Comparison of ENCODE assay signal across 8 cellular contexts in the genomic region with DNA sequence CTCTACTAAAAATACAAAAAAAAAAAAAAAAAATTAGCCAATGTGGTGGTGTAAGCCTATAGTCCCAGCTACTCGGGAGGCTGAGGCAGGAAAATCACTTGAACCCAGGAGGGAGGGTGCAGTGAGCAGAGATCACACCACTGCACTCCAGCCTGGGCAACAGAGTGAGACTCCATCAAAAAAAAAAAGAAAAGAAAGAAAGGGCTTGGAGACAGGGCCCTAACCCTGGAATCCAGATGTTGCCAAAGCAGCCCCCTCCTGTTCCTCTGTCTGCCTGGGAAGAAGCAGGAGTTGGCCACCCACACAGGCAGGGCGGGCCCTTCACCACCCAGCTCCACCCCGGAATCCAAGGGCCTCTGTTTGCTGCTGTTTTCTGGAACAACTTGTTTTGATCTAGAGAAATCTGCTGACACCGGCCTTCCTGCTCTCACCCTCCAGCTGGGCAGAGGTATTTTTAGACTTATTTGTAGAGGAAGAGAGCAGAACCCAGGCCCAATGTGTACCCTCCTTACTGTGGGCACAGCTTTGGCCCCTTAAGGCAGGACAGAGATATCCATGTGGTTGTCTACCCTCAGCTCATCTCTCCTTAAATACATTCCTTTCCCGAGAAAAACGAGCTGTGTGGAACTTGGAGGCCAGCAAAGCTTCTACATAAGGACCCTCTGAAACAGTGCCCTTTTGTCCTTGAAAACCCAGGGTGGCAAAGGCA. TPM values are rescaled to one million over a fixed set of nuclear protein-coding genes. Genes with fewer than 3 reads are reported as not detected.
DNase-seq lines count a peak whose midpoint lies in the region; ATAC-seq and TF ChIP-seq lines count a peak whose summit lies in the region.

No MANE protein-coding gene starts in this region.

- ATAC-seq in psoas muscle (peak; percentile 20 to 35 (median 24)), GM21423 (IDR thresholded peaks at IDR 0.05; ENCODE audit: unreplicated experiment) (no peak), GM19467 (IDR thresholded peaks at IDR 0.05; ENCODE audit: unreplicated experiment) (no peak)

- H3K36me3 Mint-ChIP-seq in Caco-2 (ENCODE audit: insufficient read depth, unreplicated experiment) (peaks cover 66% of the 10 kb centered on the region), IgD-negative memory B cell (peaks cover 4% of the 10 kb centered on the region)

- CTCF ChIA-PET in Caco-2 (lab: Charles Lee) = interaction anchor here (0.5 to 4.2 kb wide), 13 partner anchors 23 to 105 kb away, joined by 3 to 21 read pairs (median 5); a partner anchor contains a TSS

- TF ChIP-seq CTCF in Caco-2 (IDR thresholded peaks at IDR 0.05; ENCODE audit: insufficient read depth in 1 of 2, low read depth in 1 of 2, low read length in 1 of 2, severe bottlenecking in 1 of 2, unreplicated experiment in 1 of 2) = no peak
- TF ChIP-seq CTCF in right atrium auricular region (IDR thresholded peaks at IDR 0.05) = no peak
- TF ChIP-seq CTCF in psoas muscle (IDR thresholded peaks at IDR 0.05) = no peak

- H3K4me1 ChIP-seq in Caco-2 (peaks cover 55% of the 10 kb centered on the region), right atrium auricular region (peaks cover 0 to 67% of the 10 kb centered on the region in 2 donors), psoas muscle (peaks cover 46% of the 10 kb centered on the region)

- intact Hi-C loops in Caco-2 (cut with micrococcal nuclease; ENCODE audit: unreplicated experiment) = loop anchor here (2.0 to 5.0 kb wide), 3 partner anchors 49 to 143 kb away; no protein-coding TSS in a partner anchor
- intact Hi-C loops in psoas muscle (cut with DNase I) = loop anchor here (2.0 to 5.0 kb wide), 2 partner anchors 37 to 52 kb away; a partner anchor contains a TSS

- peak overlapping the region; percentile 98 for H3K9ac ChIP-seq in SK-N-MC (ENCODE audit: insufficient read length)

- peaks cover 2% of the 10 kb centered on the region; the same call in 1 of the 2 replicates for H3K36me3 ChIP-seq in Caco-2 (ENCODE audit: control insufficient read depth, insufficient read depth, low read length)
- H3K36me3 ChIP-seq in SK-N-MC (ENCODE audit: insufficient read depth, low read length) = no peaks in the 10 kb centered on the region
- H3K36me3 ChIP-seq in right atrium auricular region = peaks cover 20% of the 10 kb centered on the region
- H3K36me3 ChIP-seq in psoas muscle (ENCODE audit: insufficient read depth in 1 of 2, low read depth in 1 of 2) = peaks cover 0 to 18% of the 10 kb centered on the region in 2 donors

- H3K27ac Mint-ChIP-seq in Caco-2 (ENCODE audit: unreplicated experiment) = peak overlapping the region; percentile 95
- peak overlapping the region; percentile 95 to 100 (median 100) for H3K27ac Mint-ChIP-seq in IgD-negative memory B cell

- H3K4me3 ChIP-seq in Caco-2 (ENCODE audit: low read depth, low read length) (no peak overlapping the region), SK-N-MC (peak overlapping the region; percentile 77), right atrium auricular region (peak overlapping the region; percentile 79 to 95), psoas muscle (peak overlapping the region; percentile 86)

- peak overlapping the region; percentile 99 for H3K27ac ChIP-seq in SK-N-MC
- peak overlapping the region; percentile 99 for H3K27ac ChIP-seq in right atrium auricular region
- peak overlapping the region; percentile 100 for H3K27ac ChIP-seq in psoas muscle

- BruUV-seq in Caco-2 (replicated peaks; lab: Mats Ljungman, UMichigan) = no TSS peak

- peak; percentile 80 to 87 for DNase-seq in Caco-2
- peak; percentile 93 for DNase-seq in SK-N-MC (ENCODE audit: low read depth, low spot score)
- DNase-seq in astrocyte of the hippocampus (ENCODE audit: low read depth, low spot score) = peak; percentile 91
- DNase-seq in right atrium auricular region (ENCODE audit: low spot score) = peak; percentile 98
- DNase-seq in psoas muscle = peak; percentile 92 to 96

- H3K9me3 Mint-ChIP-seq in Caco-2 (ENCODE audit: unreplicated experiment) (no peaks in the 10 kb centered on the region), IgD-negative memory B cell (no peaks in the 10 kb centered on the region)

- POLR2A ChIA-PET in Caco-2 (lab: Charles Lee) = interaction anchor here (0.5 to 7.8 kb wide), 13 partner anchors 9 to 91 kb away, joined by 3 to 104 read pairs (median 5); a partner anchor contains a TSS

- 0% methylated on average over 6 of the region's 6 CpGs for WGBS in psoas muscle, 3 donors

- H3K4me3 Mint-ChIP-seq in Caco-2 (ENCODE audit: unreplicated experiment) (peak overlapping the region; percentile 73), IgD-negative memory B cell (peak overlapping the region; percentile 78 to 98 (median 86))

- peaks cover 57% of the 10 kb centered on the region for H3K4me1 Mint-ChIP-seq in Caco-2 (ENCODE audit: low read depth, unreplicated experiment)
- peaks cover 37 to 42% (median 40%) of the 10 kb centered on the region in 3 donors for H3K4me1 Mint-ChIP-seq in IgD-negative memory B cell

- H3K27me3 Mint-ChIP-seq in Caco-2 (ENCODE audit: insufficient read depth, unreplicated experiment) = peaks cover 5% of the 10 kb centered on the region
- H3K27me3 Mint-ChIP-seq in IgD-negative memory B cell = no peaks in the 10 kb centered on the region

- H3K9me3 ChIP-seq in Caco-2 = no peaks in the 10 kb centered on the region
- no peaks in the 10 kb centered on the region for H3K9me3 ChIP-seq in SK-N-MC (ENCODE audit: low read depth, low read length)
- H3K9me3 ChIP-seq in right atrium auricular region = no peaks in the 10 kb centered on the region
- no peaks in the 10 kb centered on the region for H3K9me3 ChIP-seq in psoas muscle

- H3K27me3 ChIP-seq in Caco-2 (replicated peaks; ENCODE audit: control insufficient read depth, insufficient read depth, low read length) (no peaks in the 10 kb centered on the region), right atrium auricular region (no peaks in the 10 kb centered on the region), psoas muscle (ENCODE audit: insufficient read depth in 3 of 3, low read length in 2 of 3) (no peaks in the 10 kb centered on the region)

RNA-seq across cellular contexts. Expression of a gene that starts 2.7 kb away (rescaled TPM):
- total RNA-seq in Caco-2 (2022) = 235 and 254 TPM in 2 replicates
- 1.2 TPM for polyA plus RNA-seq in IgD-negative memory B cell
- 10 to 100 TPM; 43.7 to 52.5 TPM for total RNA-seq in right atrium auricular region
- total RNA-seq in psoas muscle = 1,000 to 10,000 TPM in 1 of 4 donors, 100 to 1,000 TPM in 3; 517 to 1,759 (median 646) TPM
- 100 to 1,000 TPM; 474 to 758 (median 716) TPM for polyA plus RNA-seq in psoas muscle

RNA-seq across cellular contexts. Expression of a gene that starts 33.5 kb away (rescaled TPM):
- total RNA-seq in Caco-2 (2022) (35.1 and 38.2 TPM in 2 replicates), right atrium auricular region (10 to 100 TPM; 10.2 to 23.8 TPM), psoas muscle (10 to 100 TPM in 3 of 4 donors, 1 to 10 TPM in 1; 7.4 to 27.7 (median 13.9) TPM)
- polyA plus RNA-seq in IgD-negative memory B cell (54.2 TPM), psoas muscle (10 to 100 TPM; 10.6 to 20.8 (median 12.9) TPM)

RNA-seq across cellular contexts. Expression of a gene that starts 37.5 kb away (rescaled TPM):
- total RNA-seq in Caco-2 (2022) = 8.1 and 8.5 TPM in 2 replicates
- polyA plus RNA-seq in IgD-negative memory B cell = 17.8 TPM
- total RNA-seq in right atrium auricular region = 1 to 10 TPM; 2.6 to 3.3 TPM
- total RNA-seq in psoas muscle = 1 to 10 TPM; 5.7 to 8.8 (median 7.2) TPM
- 10 to 100 TPM in 1 of 3 donors, 1 to 10 TPM in 2; 3.7 to 18.5 (median 6.1) TPM for polyA plus RNA-seq in psoas muscle

Comparison
In these comparisons a context has a peak if more than half of its experiments do, and no peak if none do; other contexts are left out.
1. ATAC-seq: peak in psoas muscle (4 of 4); none in GM21423 (single experiment) and GM19467 (single experiment).
2. Peak in every context shown above with its lines, with median percentiles within 50 percentile points of each other: DNase-seq and H3K27ac ChIP-seq.